In genomic region chr17:6753006-6753445, GRCh38 we compare ENCODE assay signal across 1 cellular context.
TF ChIP-seq lines count a peak whose summit lies in the region.

No MANE protein-coding gene starts in this region.

TF ChIP-seq in H1, 55 proteins besides CTCF, POLR2A, EP300 and RAD21:
- TF ChIP-seq RBBP5 (IDR thresholded peaks at IDR 0.05; ENCODE audit: borderline replicate concordance, low read depth, low read length) (no peak), SIRT6 (IDR thresholded peaks at IDR 0.05; ENCODE audit: low read length) (no peak), NANOG (IDR thresholded peaks at IDR 0.05; ENCODE audit: insufficient read depth, low read depth, low read length, poor library complexity, severe bottlenecking) (no peak), SP2 (IDR thresholded peaks at IDR 0.05; ENCODE audit: low read length) (no peak), CEBPB (IDR thresholded peaks at IDR 0.05; ENCODE audit: low read depth, low read length) (no peak), BACH1 (IDR thresholded peaks at IDR 0.05; ENCODE audit: low read length) (no peak), CREB1 (IDR thresholded peaks at IDR 0.05) (no peak), SIN3A (conservative IDR thresholded peaks at IDR 0.05 in 1 of 2, IDR thresholded peaks at IDR 0.05 in 1 of 2; ENCODE audit: low read depth in 1 of 2, low read length in 2 of 2) (no peak), BRCA1 (IDR thresholded peaks at IDR 0.05; ENCODE audit: low read depth, low read length) (no peak), GTF2F1 (IDR thresholded peaks at IDR 0.05; ENCODE audit: borderline replicate concordance, low read depth, low read length) (no peak), JUN (IDR thresholded peaks at IDR 0.05; ENCODE audit: low read depth, low read length) (no peak), SP1 (IDR thresholded peaks at IDR 0.05; ENCODE audit: low read depth, low read length) (no peak), POLR2AphosphoS5 (IDR thresholded peaks at IDR 0.05; ENCODE audit: low read depth, low read length) (no peak), KDM5A (IDR thresholded peaks at IDR 0.05; ENCODE audit: low read length) (no peak), TBP (IDR thresholded peaks at IDR 0.05; ENCODE audit: low read depth, low read length) (no peak), KDM4A (IDR thresholded peaks at IDR 0.05; ENCODE audit: low read depth, low read length, severe bottlenecking) (no peak), MAX (IDR thresholded peaks at IDR 0.05) (no peak)
